ENCODE assay signal across 8 cellular contexts in the genomic region with DNA sequence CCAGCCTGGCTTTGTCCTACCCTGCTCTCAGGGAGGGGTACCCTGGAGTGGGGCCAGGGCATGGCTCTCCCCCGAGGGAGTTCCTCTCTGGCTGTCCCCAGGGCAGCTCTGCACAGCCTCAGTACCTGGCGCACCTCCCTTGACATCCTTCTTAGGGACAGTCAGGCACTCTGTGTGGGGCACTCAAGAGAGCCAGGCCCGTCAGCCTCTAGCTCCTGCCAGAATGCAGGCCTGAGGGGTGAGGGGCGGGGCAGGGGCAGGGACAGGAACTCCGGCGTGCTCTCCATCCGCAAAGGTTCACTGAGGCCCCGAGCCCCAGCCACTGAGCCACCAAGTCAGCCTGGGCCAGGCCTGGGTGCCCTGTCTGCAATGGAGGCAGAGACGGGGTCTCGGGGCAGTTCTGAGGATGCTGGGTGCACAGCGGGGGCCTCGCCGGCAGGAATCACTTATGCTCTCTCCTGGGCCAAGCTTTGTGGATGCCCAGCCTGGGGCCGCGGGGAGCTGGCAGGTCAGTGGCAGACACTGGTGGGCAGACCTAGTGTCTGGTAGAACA. TPM values are rescaled to one million over a fixed set of nuclear protein-coding genes. Genes with fewer than 3 reads are reported as not detected.
DNase-seq lines count a peak whose midpoint lies in the region; ATAC-seq and TF ChIP-seq lines count a peak whose summit lies in the region.

No MANE protein-coding gene starts in this region.

- H3K36me3 ChIP-seq in HEK293 (ENCODE audit: control insufficient read depth in 2 of 2, insufficient read depth in 1 of 2, low read length in 2 of 2) (peaks cover under 1 to 25% of the 10 kb centered on the region in 2 experiments; a peak in 2 of 3 replicates), urinary bladder (ENCODE audit: insufficient read depth) (peaks cover 2% of the 10 kb centered on the region)

- no peaks in the 10 kb centered on the region for H3K4me1 ChIP-seq in HEK293 (ENCODE audit: control insufficient read depth, insufficient read depth, low read length)
- H3K4me1 ChIP-seq in urinary bladder (ENCODE audit: insufficient read depth): no peaks in the 10 kb centered on the region

- H3K9me3 Mint-ChIP-seq in activated CD4-positive, alpha-beta memory T cell treated with anti-CD3 and anti-CD28 coated beads, Interleukin-2, amount 10 ng/mL, durations not matched to agents 7 days and 5 days: no peaks in the 10 kb centered on the region

- H3K27ac ChIP-seq in HEK293 (ENCODE audit: extremely low read depth, low read depth, low read length) (no peak overlapping the region), urinary bladder (ENCODE audit: low read depth) (peak overlapping the region; percentile 84)

- ATAC-seq in left colon: peak; percentile 25

- 43% methylated on average over 15 of the region's 15 CpGs for WGBS in urinary bladder

- H3K4me3 ChIP-seq in HEK293 (ENCODE audit: low read depth, low read length) (no peak overlapping the region), urinary bladder (ENCODE audit: low read depth, low read length) (no peak overlapping the region)

- TF ChIP-seq CTCF in HEK293 (tag by site-specific recombination; IDR thresholded peaks at IDR 0.05) (no peak), GM10266 (IDR thresholded peaks at IDR 0.05; ENCODE audit: control insufficient read depth, insufficient read depth, low read depth, missing control alignments) (no peak)

- CTCF ChIA-PET in HEK293 (lab: Yijun Ruan, JAX): interaction anchor here (0.6 kb wide), 1 partner anchor 487 kb away, joined by 3 read pairs; no protein-coding TSS in a partner anchor
- CTCF ChIA-PET in activated CD4-positive, alpha-beta memory T cell treated with anti-CD3 and anti-CD28 coated beads, Interleukin-2, amount 10 ng/mL, durations not matched to agents 7 days and 5 days (lab: Charles Lee): interaction anchor here (0.7 to 1.6 kb wide), 2 partner anchors 10 to 25 kb away, joined by 3 read pairs; no protein-coding TSS in a partner anchor

- intact Hi-C loops in left colon (cut with DNase I, micrococcal nuclease): no loop called here

- H3K4me1 Mint-ChIP-seq in activated CD4-positive, alpha-beta memory T cell treated with anti-CD3 and anti-CD28 coated beads, Interleukin-2, amount 10 ng/mL, durations not matched to agents 7 days and 5 days: peaks cover 26% of the 10 kb centered on the region

- no peak for DNase-seq in activated CD4-positive, alpha-beta memory T cell treated with anti-CD3 and anti-CD28 coated beads, Interleukin-2, amount 10 ng/mL, durations not matched to agents 7 days and 5 days
- DNase-seq in left colon: peak in 1 of 2 donors; percentile 21
- DNase-seq in GM10266 (ENCODE audit: extremely low spot score): no peak
- DNase-seq in H4 (ENCODE audit: low spot score): no peak
- DNase-seq in pons (ENCODE audit: low spot score): no peak

- no peaks in the 10 kb centered on the region for H3K27me3 Mint-ChIP-seq in activated CD4-positive, alpha-beta memory T cell treated with anti-CD3 and anti-CD28 coated beads, Interleukin-2, amount 10 ng/mL, durations not matched to agents 7 days and 5 days

- peak overlapping the region; percentile 97 for H3K27ac Mint-ChIP-seq in activated CD4-positive, alpha-beta memory T cell treated with anti-CD3 and anti-CD28 coated beads, Interleukin-2, amount 10 ng/mL, durations not matched to agents 7 days and 5 days

- TF ChIP-seq POLR2A in GM15510 (IDR thresholded peaks at IDR 0.05; ENCODE audit: borderline replicate concordance, extremely low read depth, insufficient read length): peak; percentile 37

- peak overlapping the region; percentile 71 for H3K4me3 Mint-ChIP-seq in activated CD4-positive, alpha-beta memory T cell treated with anti-CD3 and anti-CD28 coated beads, Interleukin-2, amount 10 ng/mL, durations not matched to agents 7 days and 5 days

- H3K36me3 Mint-ChIP-seq in activated CD4-positive, alpha-beta memory T cell treated with anti-CD3 and anti-CD28 coated beads, Interleukin-2, amount 10 ng/mL, durations not matched to agents 7 days and 5 days (ENCODE audit: low read depth): peaks cover 22% of the 10 kb centered on the region

- H3K9me3 ChIP-seq in HEK293 (ENCODE audit: control insufficient read depth, insufficient read depth, low read depth, low read length): no peaks in the 10 kb centered on the region

- POLR2A ChIA-PET in HEK293 (lab: Yijun Ruan, JAX): interaction anchor here (2.1 kb wide), 1 partner anchor 10 kb away, joined by 10 read pairs; the partner anchor contains the start of gene LIMK1
- POLR2A ChIA-PET in activated CD4-positive, alpha-beta memory T cell treated with anti-CD3 and anti-CD28 coated beads, Interleukin-2, amount 10 ng/mL, durations not matched to agents 7 days and 5 days (lab: Charles Lee): interaction anchor here (2.6 to 4.4 kb wide), 2 partner anchors 10 to 81 kb away, joined by 23 to 50 read pairs; partner anchors contain the start of genes EIF4H and LIMK1

TF ChIP-seq in HEK293, 187 proteins besides CTCF, POLR2A, EP300 and RAD21:
- TF ChIP-seq ZNF174 (tag by site-specific recombination; IDR thresholded peaks at IDR 0.05) (no peak), GLIS1 (tag by site-specific recombination; IDR thresholded peaks at IDR 0.05) (peak; percentile 20; the same call in 1 of the 2 replicates), ZNF169 (tag by site-specific recombination; IDR thresholded peaks at IDR 0.05) (no peak), ZNF777 (tag by site-specific recombination; IDR thresholded peaks at IDR 0.05; ENCODE audit: borderline replicate concordance) (no peak), ZBTB17 (tag by site-specific recombination; IDR thresholded peaks at IDR 0.05) (no peak), ZNF10 (tag by site-specific recombination; IDR thresholded peaks at IDR 0.05) (no peak)
- TF ChIP-seq, protein P1, sequence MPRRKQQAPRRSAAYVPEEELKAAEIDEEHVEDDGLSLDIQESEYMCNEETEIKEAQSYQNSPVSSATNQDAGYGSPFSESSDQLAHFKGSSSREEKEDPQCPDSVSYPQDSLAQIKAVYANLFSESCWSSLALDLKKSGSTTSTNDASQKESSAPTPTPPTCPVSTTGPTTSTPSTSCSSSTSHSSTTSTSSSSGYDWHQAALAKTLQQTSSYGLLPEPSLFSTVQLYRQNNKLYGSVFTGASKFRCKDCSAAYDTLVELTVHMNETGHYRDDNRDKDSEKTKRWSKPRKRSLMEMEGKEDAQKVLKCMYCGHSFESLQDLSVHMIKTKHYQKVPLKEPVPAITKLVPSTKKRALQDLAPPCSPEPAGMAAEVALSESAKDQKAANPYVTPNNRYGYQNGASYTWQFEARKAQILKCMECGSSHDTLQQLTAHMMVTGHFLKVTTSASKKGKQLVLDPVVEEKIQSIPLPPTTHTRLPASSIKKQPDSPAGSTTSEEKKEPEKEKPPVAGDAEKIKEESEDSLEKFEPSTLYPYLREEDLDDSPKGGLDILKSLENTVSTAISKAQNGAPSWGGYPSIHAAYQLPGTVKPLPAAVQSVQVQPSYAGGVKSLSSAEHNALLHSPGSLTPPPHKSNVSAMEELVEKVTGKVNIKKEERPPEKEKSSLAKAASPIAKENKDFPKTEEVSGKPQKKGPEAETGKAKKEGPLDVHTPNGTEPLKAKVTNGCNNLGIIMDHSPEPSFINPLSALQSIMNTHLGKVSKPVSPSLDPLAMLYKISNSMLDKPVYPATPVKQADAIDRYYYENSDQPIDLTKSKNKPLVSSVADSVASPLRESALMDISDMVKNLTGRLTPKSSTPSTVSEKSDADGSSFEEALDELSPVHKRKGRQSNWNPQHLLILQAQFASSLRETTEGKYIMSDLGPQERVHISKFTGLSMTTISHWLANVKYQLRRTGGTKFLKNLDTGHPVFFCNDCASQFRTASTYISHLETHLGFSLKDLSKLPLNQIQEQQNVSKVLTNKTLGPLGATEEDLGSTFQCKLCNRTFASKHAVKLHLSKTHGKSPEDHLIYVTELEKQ (tag by site-specific recombination; IDR thresholded peaks at IDR 0.05; ENCODE audit: borderline replicate concordance): no peak

RNA-seq across cellular contexts. Expression of gene LIMK1, which starts 10.1 kb away (rescaled TPM):
- total RNA-seq in activated CD4-positive, alpha-beta memory T cell treated with anti-CD3 and anti-CD28 coated beads, Interleukin-2, amount 10 ng/mL, durations not matched to agents 7 days and 5 days: 10 to 100 TPM; 22.5 to 26.1 TPM
- 10 to 100 TPM; 12.2 to 14.3 TPM for total RNA-seq in left colon
- total RNA-seq in urinary bladder: 11.2 TPM
- polyA plus RNA-seq in urinary bladder: 14.7 TPM
- 44.0 and 47.6 TPM in 2 replicates for total RNA-seq in H4 (2014; rRNA removed; shearing (Covaris generic))
